In the genomic region with DNA sequence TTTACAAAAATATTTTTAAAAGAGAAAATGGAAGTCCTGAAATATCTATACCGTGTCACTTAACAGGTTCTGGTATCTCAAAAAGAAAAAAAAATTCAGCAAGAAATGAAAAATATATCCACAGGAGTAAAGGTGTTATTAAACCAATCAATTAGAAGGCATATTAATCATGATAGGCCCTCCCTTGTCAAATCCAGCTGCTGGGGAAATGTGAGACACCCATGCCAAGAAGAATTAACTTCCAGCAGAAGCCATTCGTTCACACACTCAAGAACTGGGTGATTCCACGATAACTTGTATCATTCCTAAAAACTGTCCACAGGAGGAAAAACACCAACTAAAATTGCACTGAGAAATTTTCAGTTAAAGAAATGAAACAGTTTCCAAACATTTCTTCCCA, we compare ENCODE assay signal across 17 cellular contexts.
"Had no signal": no experiment of that assay in that cellular context is flagged by ENCODE, and none has a peak within 500 bp of the region (broad histone marks: within the 10 kb centered on the region; RNA-seq: fewer than 3 reads in every experiment).

No MANE protein-coding gene starts in this region.

- H3K27me3 ChIP-seq: brain microvascular endothelial cell, sigmoid colon, spleen, tibial nerve had no signal

- H3K9ac ChIP-seq: parathyroid adenoma had no signal

- H3K36me3 Mint-ChIP-seq: activated CD8-positive, alpha-beta memory T cell treated with anti-CD3 and anti-CD28 coated beads, Interleukin-2, amount 10 ng/mL, durations not matched to agents 7 days and 5 days had no signal

- H3K4me1 Mint-ChIP-seq: activated CD4-positive, alpha-beta memory T cell treated with anti-CD3 and anti-CD28 coated beads, Interleukin-2, amount 10 ng/mL, durations not matched to agents 7 days and 5 days; activated CD8-positive, alpha-beta memory T cell treated with anti-CD3 and anti-CD28 coated beads, Interleukin-2, amount 10 ng/mL, durations not matched to agents 7 days and 5 days; activated naive CD8-positive, alpha-beta T cell treated with anti-CD3 and anti-CD28 coated beads, Interleukin-2, amount 50 U/mL, for 24 hours had no signal

- H3K4me3 Mint-ChIP-seq: activated B cell treated with CpG ODN at 0.5 μM for 24 hours; activated CD4-positive, alpha-beta memory T cell treated with anti-CD3 and anti-CD28 coated beads, Interleukin-2, amount 10 ng/mL, durations not matched to agents 7 days and 5 days; activated CD8-positive, alpha-beta memory T cell treated with anti-CD3 and anti-CD28 coated beads, Interleukin-2, amount 10 ng/mL, durations not matched to agents 7 days and 5 days; activated naive CD8-positive, alpha-beta T cell treated with anti-CD3 and anti-CD28 coated beads, Interleukin-2, amount 50 U/mL, for 24 hours; naive thymus-derived CD4-positive, alpha-beta T cell; stimulated activated memory B cell treated with anti-CD40 and anti-IgM and Interleukin-4, amounts not matched to agents 10 μg/mL and 1 μg/mL and 100 μg/mL, for 72 hours; T-cell had no signal

- DNase-seq: activated B cell treated with CpG ODN at 0.5 μM for 24 hours; activated CD4-positive, alpha-beta memory T cell treated with anti-CD3 and anti-CD28 coated beads, Interleukin-2, amount 10 ng/mL, durations not matched to agents 7 days and 5 days; activated CD4-positive, alpha-beta T cell treated with anti-CD3 and anti-CD28 coated beads for 48 hours; activated CD8-positive, alpha-beta memory T cell treated with anti-CD3 and anti-CD28 coated beads, Interleukin-2, amount 10 ng/mL, durations not matched to agents 7 days and 5 days; activated naive CD8-positive, alpha-beta T cell treated with anti-CD3 and anti-CD28 coated beads, Interleukin-2, amount 50 U/mL, for 24 hours; brain microvascular endothelial cell; cortex of kidney; effector CD4-positive, alpha-beta T cell; mesendoderm; naive thymus-derived CD4-positive, alpha-beta T cell; sigmoid colon; spleen; stimulated activated CD4-positive, alpha-beta T cell treated with anti-CD3 and anti-CD28 coated beads, Interleukin-4, amount 100 ng/mL, for 4 hours; T-cell had no signal

- H2AFZ ChIP-seq: parathyroid adenoma had no signal

- H3K4me3 ChIP-seq: sigmoid colon, spleen, tibial nerve had no signal

- H3K9me3 Mint-ChIP-seq: activated B cell treated with CpG ODN at 0.5 μM for 24 hours; activated CD4-positive, alpha-beta memory T cell treated with anti-CD3 and anti-CD28 coated beads, Interleukin-2, amount 10 ng/mL, durations not matched to agents 7 days and 5 days; activated naive CD8-positive, alpha-beta T cell treated with anti-CD3 and anti-CD28 coated beads, Interleukin-2, amount 50 U/mL, for 24 hours; stimulated activated memory B cell treated with anti-CD40 and anti-IgM and Interleukin-4, amounts not matched to agents 10 μg/mL and 1 μg/mL and 100 μg/mL, for 72 hours; T-cell had no signal

- H3K27me3 Mint-ChIP-seq: activated B cell treated with CpG ODN at 0.5 μM for 24 hours; activated CD4-positive, alpha-beta memory T cell treated with anti-CD3 and anti-CD28 coated beads, Interleukin-2, amount 10 ng/mL, durations not matched to agents 7 days and 5 days; activated CD8-positive, alpha-beta memory T cell treated with anti-CD3 and anti-CD28 coated beads, Interleukin-2, amount 10 ng/mL, durations not matched to agents 7 days and 5 days; activated naive CD8-positive, alpha-beta T cell treated with anti-CD3 and anti-CD28 coated beads, Interleukin-2, amount 50 U/mL, for 24 hours; naive thymus-derived CD4-positive, alpha-beta T cell; stimulated activated memory B cell treated with anti-CD40 and anti-IgM and Interleukin-4, amounts not matched to agents 10 μg/mL and 1 μg/mL and 100 μg/mL, for 72 hours; T-cell had no signal

- H3K79me2 ChIP-seq: parathyroid adenoma had no signal

- H3K4me1 ChIP-seq: parathyroid adenoma had no signal

- H3K9me3 ChIP-seq: sigmoid colon, spleen, tibial nerve had no signal

- ATAC-seq: activated CD8-positive, alpha-beta memory T cell treated with anti-CD3 and anti-CD28 coated beads, Interleukin-2, amount 10 ng/mL, durations not matched to agents 7 days and 5 days; naive thymus-derived CD4-positive, alpha-beta T cell; stimulated activated memory B cell treated with anti-CD40 and anti-IgM and Interleukin-4, amounts not matched to agents 10 μg/mL and 1 μg/mL and 100 μg/mL, for 72 hours; T-cell had no signal

- H3K27ac ChIP-seq: brain microvascular endothelial cell, parathyroid adenoma, spleen had no signal

- H3K27ac Mint-ChIP-seq: activated B cell treated with CpG ODN at 0.5 μM for 24 hours; activated CD4-positive, alpha-beta memory T cell treated with anti-CD3 and anti-CD28 coated beads, Interleukin-2, amount 10 ng/mL, durations not matched to agents 7 days and 5 days; activated CD8-positive, alpha-beta memory T cell treated with anti-CD3 and anti-CD28 coated beads, Interleukin-2, amount 10 ng/mL, durations not matched to agents 7 days and 5 days; activated naive CD8-positive, alpha-beta T cell treated with anti-CD3 and anti-CD28 coated beads, Interleukin-2, amount 50 U/mL, for 24 hours; naive thymus-derived CD4-positive, alpha-beta T cell; stimulated activated memory B cell treated with anti-CD40 and anti-IgM and Interleukin-4, amounts not matched to agents 10 μg/mL and 1 μg/mL and 100 μg/mL, for 72 hours; T-cell had no signal
